1 cellular context compared by ENCODE assay signal in the genomic region with DNA sequence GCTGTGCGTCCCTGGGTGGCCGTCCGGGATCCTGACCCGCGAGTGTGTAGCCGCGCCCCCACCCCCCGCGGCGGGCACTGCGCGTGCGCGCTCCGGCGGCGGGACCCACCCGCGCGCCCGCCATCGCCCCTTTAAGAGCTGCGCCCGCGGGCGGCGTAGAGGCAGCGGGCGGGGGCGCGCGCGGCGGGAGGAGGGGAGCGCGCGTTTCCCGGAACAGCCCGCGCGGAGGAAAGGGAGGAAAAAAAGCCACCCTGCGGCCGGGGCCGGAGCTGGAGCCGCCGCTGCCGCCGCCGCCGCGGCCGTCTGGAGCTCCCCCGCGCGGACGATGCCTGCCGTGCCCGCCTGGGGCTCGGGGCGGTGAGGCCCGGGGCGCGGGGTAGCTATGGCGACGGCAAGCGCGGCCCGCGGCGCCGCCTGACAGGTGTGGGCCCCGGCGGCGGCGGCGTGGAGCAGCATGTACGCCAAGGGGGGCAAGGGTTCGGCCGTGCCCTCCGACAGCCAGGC.
TF ChIP-seq lines count a peak whose summit lies in the region.

Gene SSBP4, plus strand, starts transcription at position 204 of the 504 bp plus-strand sequence. Its CDS starts 251 bp downstream, at position 455.

TF ChIP-seq in GM12878, 131 proteins besides CTCF, POLR2A, EP300 and RAD21 (continued from another document):
- TF ChIP-seq USF2 (IDR thresholded peaks at IDR 0.05; ENCODE audit: borderline replicate concordance, low read depth, low read length) (no peak), SIN3A (IDR thresholded peaks at IDR 0.05; ENCODE audit: low read depth, low read length) (peak; percentile 68), SMARCA5 (IDR thresholded peaks at IDR 0.05) (peak; percentile 79; the same call in 1 of the 2 replicates), NBN (IDR thresholded peaks at IDR 0.05) (no peak), FOXK2 (IDR thresholded peaks at IDR 0.05) (no peak), CHD2 (IDR thresholded peaks at IDR 0.05; ENCODE audit: borderline replicate concordance, low read depth, low read length) (no peak), TAF1 (IDR thresholded peaks at IDR 0.05; ENCODE audit: borderline replicate concordance, low read depth, low read length) (no peak), GATAD2B (conservative IDR thresholded peaks at IDR 0.05; ENCODE audit: low read depth) (peak; percentile 79), BMI1 (IDR thresholded peaks at IDR 0.05; ENCODE audit: borderline replicate concordance) (no peak), CREM (IDR thresholded peaks at IDR 0.05; ENCODE audit: low read depth) (no peak), ZNF384 (IDR thresholded peaks at IDR 0.05; ENCODE audit: borderline replicate concordance, low read depth, low read length) (no peak), CBX5 (IDR thresholded peaks at IDR 0.05; ENCODE audit: low read depth) (no peak), ZBED1 (IDR thresholded peaks at IDR 0.05; ENCODE audit: borderline replicate concordance) (no peak), SMAD1 (IDR thresholded peaks at IDR 0.05; ENCODE audit: low read depth, partially characterized antibody) (no peak), NFYA (IDR thresholded peaks at IDR 0.05; ENCODE audit: borderline replicate concordance, low read depth, low read length) (no peak), FOXM1 (IDR thresholded peaks at IDR 0.05; ENCODE audit: low read depth, low read length) (no peak), NFIC (IDR thresholded peaks at IDR 0.05; ENCODE audit: low read depth, low read length) (no peak), ETV6 (conservative IDR thresholded peaks at IDR 0.05 in 1 of 2, IDR thresholded peaks at IDR 0.05 in 1 of 2; ENCODE audit: borderline replicate concordance in 1 of 2, low read depth in 1 of 2) (no peak), ELK1 (IDR thresholded peaks at IDR 0.05; ENCODE audit: low read depth, low read length) (no peak), ZNF622 (IDR thresholded peaks at IDR 0.05) (no peak), ZBTB40 (IDR thresholded peaks at IDR 0.05; ENCODE audit: borderline replicate concordance) (no peak), IKZF2 (IDR thresholded peaks at IDR 0.05) (no peak), MYC (IDR thresholded peaks at IDR 0.05; ENCODE audit: insufficient read depth, insufficient read length, insufficient replicate concordance, low read length, severe bottlenecking) (no peak), SREBF1 (IDR thresholded peaks at IDR 0.05; ENCODE audit: low read length) (no peak), JUNB (IDR thresholded peaks at IDR 0.05) (no peak), STAT1 (conservative IDR thresholded peaks at IDR 0.05) (no peak), HDAC2 (IDR thresholded peaks at IDR 0.05) (no peak), RB1 (IDR thresholded peaks at IDR 0.05; ENCODE audit: borderline replicate concordance) (peak; percentile 88), BCL11A (IDR thresholded peaks at IDR 0.05; ENCODE audit: low read depth, low read length) (no peak)
- TF ChIP-seq, protein P1, sequence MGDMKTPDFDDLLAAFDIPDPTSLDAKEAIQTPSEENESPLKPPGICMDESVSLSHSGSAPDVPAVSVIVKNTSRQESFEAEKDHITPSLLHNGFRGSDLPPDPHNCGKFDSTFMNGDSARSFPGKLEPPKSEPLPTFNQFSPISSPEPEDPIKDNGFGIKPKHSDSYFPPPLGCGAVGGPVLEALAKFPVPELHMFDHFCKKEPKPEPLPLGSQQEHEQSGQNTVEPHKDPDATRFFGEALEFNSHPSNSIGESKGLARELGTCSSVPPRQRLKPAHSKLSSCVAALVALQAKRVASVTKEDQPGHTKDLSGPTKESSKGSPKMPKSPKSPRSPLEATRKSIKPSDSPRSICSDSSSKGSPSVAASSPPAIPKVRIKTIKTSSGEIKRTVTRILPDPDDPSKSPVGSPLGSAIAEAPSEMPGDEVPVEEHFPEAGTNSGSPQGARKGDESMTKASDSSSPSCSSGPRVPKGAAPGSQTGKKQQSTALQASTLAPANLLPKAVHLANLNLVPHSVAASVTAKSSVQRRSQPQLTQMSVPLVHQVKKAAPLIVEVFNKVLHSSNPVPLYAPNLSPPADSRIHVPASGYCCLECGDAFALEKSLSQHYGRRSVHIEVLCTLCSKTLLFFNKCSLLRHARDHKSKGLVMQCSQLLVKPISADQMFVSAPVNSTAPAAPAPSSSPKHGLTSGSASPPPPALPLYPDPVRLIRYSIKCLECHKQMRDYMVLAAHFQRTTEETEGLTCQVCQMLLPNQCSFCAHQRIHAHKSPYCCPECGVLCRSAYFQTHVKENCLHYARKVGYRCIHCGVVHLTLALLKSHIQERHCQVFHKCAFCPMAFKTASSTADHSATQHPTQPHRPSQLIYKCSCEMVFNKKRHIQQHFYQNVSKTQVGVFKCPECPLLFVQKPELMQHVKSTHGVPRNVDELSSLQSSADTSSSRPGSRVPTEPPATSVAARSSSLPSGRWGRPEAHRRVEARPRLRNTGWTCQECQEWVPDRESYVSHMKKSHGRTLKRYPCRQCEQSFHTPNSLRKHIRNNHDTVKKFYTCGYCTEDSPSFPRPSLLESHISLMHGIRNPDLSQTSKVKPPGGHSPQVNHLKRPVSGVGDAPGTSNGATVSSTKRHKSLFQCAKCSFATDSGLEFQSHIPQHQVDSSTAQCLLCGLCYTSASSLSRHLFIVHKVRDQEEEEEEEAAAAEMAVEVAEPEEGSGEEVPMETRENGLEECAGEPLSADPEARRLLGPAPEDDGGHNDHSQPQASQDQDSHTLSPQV (IDR thresholded peaks at IDR 0.05): no peak
- TF ChIP-seq, protein P2, sequence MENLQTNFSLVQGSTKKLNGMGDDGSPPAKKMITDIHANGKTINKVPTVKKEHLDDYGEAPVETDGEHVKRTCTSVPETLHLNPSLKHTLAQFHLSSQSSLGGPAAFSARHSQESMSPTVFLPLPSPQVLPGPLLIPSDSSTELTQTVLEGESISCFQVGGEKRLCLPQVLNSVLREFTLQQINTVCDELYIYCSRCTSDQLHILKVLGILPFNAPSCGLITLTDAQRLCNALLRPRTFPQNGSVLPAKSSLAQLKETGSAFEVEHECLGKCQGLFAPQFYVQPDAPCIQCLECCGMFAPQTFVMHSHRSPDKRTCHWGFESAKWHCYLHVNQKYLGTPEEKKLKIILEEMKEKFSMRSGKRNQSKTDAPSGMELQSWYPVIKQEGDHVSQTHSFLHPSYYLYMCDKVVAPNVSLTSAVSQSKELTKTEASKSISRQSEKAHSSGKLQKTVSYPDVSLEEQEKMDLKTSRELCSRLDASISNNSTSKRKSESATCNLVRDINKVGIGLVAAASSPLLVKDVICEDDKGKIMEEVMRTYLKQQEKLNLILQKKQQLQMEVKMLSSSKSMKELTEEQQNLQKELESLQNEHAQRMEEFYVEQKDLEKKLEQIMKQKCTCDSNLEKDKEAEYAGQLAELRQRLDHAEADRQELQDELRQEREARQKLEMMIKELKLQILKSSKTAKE (IDR thresholded peaks at IDR 0.05; ENCODE audit: low read depth, poor library complexity, severe bottlenecking): no peak
- TF ChIP-seq, protein P3, sequence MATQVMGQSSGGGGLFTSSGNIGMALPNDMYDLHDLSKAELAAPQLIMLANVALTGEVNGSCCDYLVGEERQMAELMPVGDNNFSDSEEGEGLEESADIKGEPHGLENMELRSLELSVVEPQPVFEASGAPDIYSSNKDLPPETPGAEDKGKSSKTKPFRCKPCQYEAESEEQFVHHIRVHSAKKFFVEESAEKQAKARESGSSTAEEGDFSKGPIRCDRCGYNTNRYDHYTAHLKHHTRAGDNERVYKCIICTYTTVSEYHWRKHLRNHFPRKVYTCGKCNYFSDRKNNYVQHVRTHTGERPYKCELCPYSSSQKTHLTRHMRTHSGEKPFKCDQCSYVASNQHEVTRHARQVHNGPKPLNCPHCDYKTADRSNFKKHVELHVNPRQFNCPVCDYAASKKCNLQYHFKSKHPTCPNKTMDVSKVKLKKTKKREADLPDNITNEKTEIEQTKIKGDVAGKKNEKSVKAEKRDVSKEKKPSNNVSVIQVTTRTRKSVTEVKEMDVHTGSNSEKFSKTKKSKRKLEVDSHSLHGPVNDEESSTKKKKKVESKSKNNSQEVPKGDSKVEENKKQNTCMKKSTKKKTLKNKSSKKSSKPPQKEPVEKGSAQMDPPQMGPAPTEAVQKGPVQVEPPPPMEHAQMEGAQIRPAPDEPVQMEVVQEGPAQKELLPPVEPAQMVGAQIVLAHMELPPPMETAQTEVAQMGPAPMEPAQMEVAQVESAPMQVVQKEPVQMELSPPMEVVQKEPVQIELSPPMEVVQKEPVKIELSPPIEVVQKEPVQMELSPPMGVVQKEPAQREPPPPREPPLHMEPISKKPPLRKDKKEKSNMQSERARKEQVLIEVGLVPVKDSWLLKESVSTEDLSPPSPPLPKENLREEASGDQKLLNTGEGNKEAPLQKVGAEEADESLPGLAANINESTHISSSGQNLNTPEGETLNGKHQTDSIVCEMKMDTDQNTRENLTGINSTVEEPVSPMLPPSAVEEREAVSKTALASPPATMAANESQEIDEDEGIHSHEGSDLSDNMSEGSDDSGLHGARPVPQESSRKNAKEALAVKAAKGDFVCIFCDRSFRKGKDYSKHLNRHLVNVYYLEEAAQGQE (IDR thresholded peaks at IDR 0.05; ENCODE audit: low read depth, low read length): no peak
